In genomic region chr13:60755380-60756163, GRCh38 we compare ENCODE assay signal across 2 cellular contexts.
TF ChIP-seq lines count a peak whose summit lies in the region.

No MANE protein-coding gene starts in this region.

TF ChIP-seq in GM23338, 12 proteins besides CTCF, POLR2A, EP300 and RAD21:
- TF ChIP-seq REST (IDR thresholded peaks at IDR 0.05; ENCODE audit: unreplicated experiment) (no peak), EZH2phosphoT487 (IDR thresholded peaks at IDR 0.05; ENCODE audit: unreplicated experiment) (no peak)

TF ChIP-seq in neural cell, 6 proteins besides CTCF, POLR2A, EP300 and RAD21 (continued from another document):
- TF ChIP-seq REST (IDR thresholded peaks at IDR 0.05; ENCODE audit: borderline replicate concordance) (no peak), SMC3 (conservative IDR thresholded peaks at IDR 0.05; ENCODE audit: poor library complexity) (peak; percentile 73), TAF1 (IDR thresholded peaks at IDR 0.05; ENCODE audit: low read depth) (no peak), EZH2 (IDR thresholded peaks at IDR 0.05; ENCODE audit: borderline replicate concordance, insufficient read depth, low read length, poor library complexity, severe bottlenecking) (no peak), POLR2AphosphoS5 (IDR thresholded peaks at IDR 0.05) (peak; percentile 25)
